11 cellular contexts compared by ENCODE assay signal in genomic region chr9:14346826-14347407, GRCh38. TPM values are rescaled to one million over a fixed set of nuclear protein-coding genes. Genes with fewer than 3 reads are reported as not detected.
DNase-seq lines count a peak whose midpoint lies in the region; ATAC-seq and TF ChIP-seq lines count a peak whose summit lies in the region.
"Had no signal": no experiment of that assay in that cellular context is flagged by ENCODE, and none has a peak within 500 bp of the region (broad histone marks: within the 10 kb centered on the region; RNA-seq: fewer than 3 reads in every experiment).

No MANE protein-coding gene starts in this region.

- CTCF ChIA-PET in mammary epithelial cell (lab: Charles Lee; ENCODE audit: low non-redundant PET) = interaction anchor here (0.5 kb wide), 1 partner anchor 53 kb away, joined by 5 read pairs; no protein-coding TSS in a partner anchor

- no peak for ATAC-seq in GM21737 (IDR thresholded peaks at IDR 0.05; ENCODE audit: unreplicated experiment)
- ATAC-seq: naive thymus-derived CD4-positive, alpha-beta T cell had no signal

- H3K4me3 ChIP-seq in mammary epithelial cell (replicated peaks in 1 of 3; ENCODE audit: insufficient read depth in 1 of 3, low read depth in 2 of 3, low read length in 3 of 3) (peak overlapping the region; percentile 45 to 52 (median 46)), iPS-18a (ENCODE audit: low read length) (peak overlapping the region; percentile 71), retinal pigment epithelial cell (ENCODE audit: low read length) (peak overlapping the region; percentile 49)

- 8% methylated on average over 24 of the region's 37 CpGs for WGBS in mammary epithelial cell (ENCODE audit: low coverage, missing lambda C conversion rate)

- DNase-seq in mammary epithelial cell (no peak), retinal pigment epithelial cell (ENCODE audit: low read depth) (no peak), kidney glomerular epithelial cell (lab: John Stamatoyannopoulos, UW) (no peak), DMS79 treated with DMSO at 0.1 percent for 48 hours (lab: John Stamatoyannopoulos, UW) (no peak), SW 1271 (lab: John Stamatoyannopoulos, UW) (no peak)
- DNase-seq: naive thymus-derived CD4-positive, alpha-beta T cell; NCI-H1048 had no signal

- peak overlapping the region; percentile 97 for H3K4me2 ChIP-seq in mammary epithelial cell (ENCODE audit: insufficient read depth, low read depth, low read length)

- intact Hi-C loops in mammary epithelial cell (cut with micrococcal nuclease) = loop anchor here (5.0 kb wide), 3 partner anchors 35 to 150 kb away; partner anchors contain the start of gene NFIB

- H3K27ac ChIP-seq in mammary epithelial cell (ENCODE audit: insufficient read depth, low read depth, low read length) (no peak overlapping the region), iPS-18a (ENCODE audit: low read length) (no peak overlapping the region)

- dilution Hi-C loops in mammary epithelial cell (cut with HindIII; ENCODE audit: low sequenced_read_pairs) = no loop called here

- peaks cover 5% of the 10 kb centered on the region for H3K4me1 ChIP-seq in ES-I3 (ENCODE audit: insufficient read depth, low read length)
- H3K4me1 ChIP-seq in mammary epithelial cell (ENCODE audit: insufficient read depth, low read length) = peaks cover 65% of the 10 kb centered on the region
- peaks cover 48% of the 10 kb centered on the region for H3K4me1 ChIP-seq in iPS-18a (ENCODE audit: control insufficient read depth, low read depth, low read length)

- peak overlapping the region; percentile 86 for H2AFZ ChIP-seq in mammary epithelial cell (ENCODE audit: low read depth, low read length)

- H3K9me3 ChIP-seq in ES-I3 (ENCODE audit: control insufficient read depth, insufficient read depth, low read length) (no peaks in the 10 kb centered on the region), mammary epithelial cell (replicated peaks; ENCODE audit: insufficient read depth, low read length) (no peaks in the 10 kb centered on the region), iPS-18a (ENCODE audit: control insufficient read depth, low read depth, low read length) (no peaks in the 10 kb centered on the region)

- H3K36me3 ChIP-seq in ES-I3 (ENCODE audit: insufficient read depth, low read length) = no peaks in the 10 kb centered on the region
- no peaks in the 10 kb centered on the region for H3K36me3 ChIP-seq in mammary epithelial cell (ENCODE audit: insufficient read depth, low read length)
- H3K36me3 ChIP-seq in iPS-18a (ENCODE audit: control insufficient read depth, low read depth, low read length) = no peaks in the 10 kb centered on the region

- H3K9ac ChIP-seq in ES-I3 (ENCODE audit: low read depth, low read length) = peak overlapping the region; percentile 79; the same call in 1 of the 2 replicates
- H3K9ac ChIP-seq in mammary epithelial cell (ENCODE audit: insufficient read depth, low read length) = no peak overlapping the region
- peak overlapping the region; percentile 48 for H3K9ac ChIP-seq in iPS-18a (ENCODE audit: low read length)

- no TSS peak for BruUV-seq in mammary epithelial cell (replicated peaks; lab: Mats Ljungman, UMichigan)

- no peaks in the 10 kb centered on the region for H3K79me2 ChIP-seq in mammary epithelial cell (ENCODE audit: insufficient read depth, low read length)

- H3K27me3 ChIP-seq in mammary epithelial cell (ENCODE audit: insufficient read depth, low read length) = peaks cover 7% of the 10 kb centered on the region
- peaks cover 100% of the 10 kb centered on the region for H3K27me3 ChIP-seq in iPS-18a (ENCODE audit: control insufficient read depth, insufficient read depth, low read length)

- TF ChIP-seq CTCF in mammary epithelial cell (conservative IDR thresholded peaks at IDR 0.05 in 1 of 2, IDR thresholded peaks at IDR 0.05 in 1 of 2; ENCODE audit: extremely low read depth in 1 of 2, insufficient read depth in 1 of 2, low read depth in 1 of 2, low read length in 2 of 2) = no peak
- no peak for TF ChIP-seq CTCF in retinal pigment epithelial cell (conservative IDR thresholded peaks at IDR 0.05; ENCODE audit: low read depth, low read length)

- in situ Hi-C loops in mammary epithelial cell (cut with MboI; ENCODE audit: low sequenced_read_pairs in 2 of 2) = no loop called here

- no peaks in the 10 kb centered on the region for H4K20me1 ChIP-seq in mammary epithelial cell (ENCODE audit: insufficient read depth, low read length)

RNA-seq across cellular contexts. Expression of gene NFIB, which starts 33.0 kb away (rescaled TPM):
- total RNA-seq in mammary epithelial cell = 10 to 100 TPM; 64.3 to 96.9 TPM
- 37.4 TPM for polyA plus RNA-seq in mammary epithelial cell
- 360 TPM for polyA minus RNA-seq in mammary epithelial cell
- polyA plus RNA-seq: CD14-positive monocyte; naive thymus-derived CD4-positive, alpha-beta T cell had no signal
